ENCODE assay signal across 10 cellular contexts in the genomic region with DNA sequence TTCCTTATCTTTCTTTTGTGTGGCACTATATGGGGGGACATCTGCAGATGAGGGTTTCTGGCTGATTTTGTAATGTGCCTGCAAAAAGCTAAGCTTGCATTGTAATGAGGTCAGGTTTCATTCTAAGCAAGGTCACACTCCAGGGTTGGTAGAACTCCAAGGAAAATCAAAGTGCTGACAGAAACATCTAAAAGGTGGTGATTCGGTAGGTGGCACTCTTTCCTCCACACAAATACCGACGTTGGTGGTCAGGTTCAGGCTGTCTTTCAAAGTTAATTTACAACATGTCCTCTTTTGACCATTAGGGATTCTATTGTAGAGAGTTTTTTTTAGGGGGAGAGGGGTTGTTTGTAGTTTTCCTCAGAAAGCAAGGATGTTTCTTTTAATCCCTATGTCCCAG.
DNase-seq lines count a peak whose midpoint lies in the region; ATAC-seq and TF ChIP-seq lines count a peak whose summit lies in the region.
"Had no signal": no experiment of that assay in that cellular context is flagged by ENCODE, and none has a peak within 500 bp of the region (broad histone marks: within the 10 kb centered on the region; RNA-seq: fewer than 3 reads in every experiment).

No MANE protein-coding gene starts in this region.

- peak; percentile 53 for TF ChIP-seq CTCF in VCaP (conservative IDR thresholded peaks at IDR 0.05)
- TF ChIP-seq CTCF in retinal pigment epithelial cell (conservative IDR thresholded peaks at IDR 0.05; ENCODE audit: low read depth, low read length), result peak; percentile 47

- H3K27ac ChIP-seq in VCaP, result no peak overlapping the region
- H3K27ac ChIP-seq: HL-60 had no signal

- ATAC-seq in HG03280 (IDR thresholded peaks at IDR 0.05; ENCODE audit: unreplicated experiment) (no peak), HG03139 (IDR thresholded peaks at IDR 0.05; ENCODE audit: unreplicated experiment) (no peak), GM21529 (IDR thresholded peaks at IDR 0.05; ENCODE audit: unreplicated experiment) (no peak)

- no peak overlapping the region for H3K4me3 ChIP-seq in retinal pigment epithelial cell (ENCODE audit: low read length)

- peak; percentile 28 for DNase-seq in HT1080 (ENCODE audit: low read depth)
- DNase-seq in iPS DF 19.7 (ENCODE audit: low read depth, low spot score), result peak; percentile 57
- peak; percentile 16 for DNase-seq in retinal pigment epithelial cell (ENCODE audit: low read depth)
- DNase-seq: activated CD4-positive, alpha-beta memory T cell treated with anti-CD3 and anti-CD28 coated beads, Interleukin-2, amount 10 ng/mL, durations not matched to agents 7 days and 5 days; SHP77 had no signal
